ENCODE assay signal across 2 cellular contexts in genomic region chr19:19562665-19563347, GRCh38.
TF ChIP-seq lines count a peak whose summit lies in the region.

No MANE protein-coding gene starts in this region.

TF ChIP-seq in GM23338, 12 proteins besides CTCF, POLR2A, EP300 and RAD21:
- TF ChIP-seq POLR2AphosphoS5 (IDR thresholded peaks at IDR 0.05; ENCODE audit: low read depth) (no peak), EZH2phosphoT487 (IDR thresholded peaks at IDR 0.05; ENCODE audit: unreplicated experiment) (no peak), CREB1 (CRISPR knock-in tag; IDR thresholded peaks at IDR 0.05; ENCODE audit: low read depth) (no peak)

TF ChIP-seq in K562, 482 proteins besides CTCF, POLR2A, EP300 and RAD21:
- TF ChIP-seq CTCFL (IDR thresholded peaks at IDR 0.05; ENCODE audit: borderline replicate concordance, insufficient read depth, low read depth, low read length, poor library complexity, severe bottlenecking), result peak; percentile 52
- TF ChIP-seq E2F3 (CRISPR knock-in tag; IDR thresholded peaks at IDR 0.05), result no peak
- TF ChIP-seq STAG1 (CRISPR knock-in tag; IDR thresholded peaks at IDR 0.05; ENCODE audit: borderline replicate concordance), result peak; percentile 51; the same call in 1 of the 2 replicates
- TF ChIP-seq MAZ (CRISPR knock-in tag; conservative IDR thresholded peaks at IDR 0.05 in 1 of 2, IDR thresholded peaks at IDR 0.05 in 1 of 2), result peak in 1 of 2 experiments; percentile 73; a peak in 2 of 4 replicates
- TF ChIP-seq POLR2AphosphoS2 (IDR thresholded peaks at IDR 0.05; ENCODE audit: low read length), result no peak
- TF ChIP-seq, protein P1, sequence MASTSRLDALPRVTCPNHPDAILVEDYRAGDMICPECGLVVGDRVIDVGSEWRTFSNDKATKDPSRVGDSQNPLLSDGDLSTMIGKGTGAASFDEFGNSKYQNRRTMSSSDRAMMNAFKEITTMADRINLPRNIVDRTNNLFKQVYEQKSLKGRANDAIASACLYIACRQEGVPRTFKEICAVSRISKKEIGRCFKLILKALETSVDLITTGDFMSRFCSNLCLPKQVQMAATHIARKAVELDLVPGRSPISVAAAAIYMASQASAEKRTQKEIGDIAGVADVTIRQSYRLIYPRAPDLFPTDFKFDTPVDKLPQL (IDR thresholded peaks at IDR 0.05; ENCODE audit: extremely low read depth, insufficient read length), result no peak
- TF ChIP-seq TAF7 (tag; IDR thresholded peaks at IDR 0.05), result no peak
- TF ChIP-seq MIER1 (IDR thresholded peaks at IDR 0.05; ENCODE audit: low read depth), result no peak
